In genomic region chr15:95429345-95429744, GRCh38 we compare ENCODE assay signal across 19 cellular contexts.
DNase-seq lines count a peak whose midpoint lies in the region; ATAC-seq and TF ChIP-seq lines count a peak whose summit lies in the region.
"Had no signal": no experiment of that assay in that cellular context is flagged by ENCODE, and none has a peak within 500 bp of the region (broad histone marks: within the 10 kb centered on the region; RNA-seq: fewer than 3 reads in every experiment).

No MANE protein-coding gene starts in this region.

- H3K9ac ChIP-seq in neural progenitor cell: no peak overlapping the region

- H3K4me3 Mint-ChIP-seq in natural killer cell (no peak overlapping the region), immature natural killer cell (peak overlapping the region in 4 of 5 donors; percentile 27 to 55 (median 42)), neural progenitor cell (no peak overlapping the region), mesothelial cell of epicardium (no peak overlapping the region)
- H3K4me3 Mint-ChIP-seq in natural killer cell treated with Interleukin-12 subunit alpha and Interleukin-12 subunit beta and Interleukin-15 and Interleukin-18, amount 100 ng/mL, for 72 hours: no peak overlapping the region

- peaks cover 5% of the 10 kb centered on the region for H3K36me3 ChIP-seq in neural progenitor cell
- H3K36me3 ChIP-seq in testis (ENCODE audit: low read depth, missing control alignments): no peaks in the 10 kb centered on the region

- H3K27ac ChIP-seq in neural progenitor cell (no peak overlapping the region), testis (peak overlapping the region in 1 of 2 donors; percentile 16)
- H3K27ac ChIP-seq: C4-2B, PC-9 had no signal

- peaks cover 19% of the 10 kb centered on the region in 2 donors for H3K4me1 Mint-ChIP-seq in natural killer cell
- H3K4me1 Mint-ChIP-seq in natural killer cell treated with Interleukin-12 subunit alpha and Interleukin-12 subunit beta and Interleukin-15 and Interleukin-18, amount 100 ng/mL, for 72 hours (ENCODE audit: low read depth in 2 of 2): peaks cover 16 to 19% of the 10 kb centered on the region in 2 donors
- H3K4me1 Mint-ChIP-seq in immature natural killer cell: peaks cover 18 to 19% of the 10 kb centered on the region in 2 donors
- H3K4me1 Mint-ChIP-seq in neural progenitor cell: no peaks in the 10 kb centered on the region
- H3K4me1 Mint-ChIP-seq in mesothelial cell of epicardium: no peaks in the 10 kb centered on the region

- DNase-seq in natural killer cell (no peak), immature natural killer cell (peak in 1 of 3 donors; percentile 7), neural progenitor cell (ENCODE audit: low spot score) (no peak), testis (peak; percentile 28), HT-29 (ENCODE audit: low spot score) (no peak), mesothelial cell of epicardium (ENCODE audit: low spot score in 2 of 2, unreplicated experiment in 2 of 2) (no peak), SKM-1 (lab: John Stamatoyannopoulos, UW; ENCODE audit: unreplicated experiment) (no peak)
- no peak for DNase-seq in natural killer cell treated with Interleukin-12 subunit alpha and Interleukin-12 subunit beta and Interleukin-15 and Interleukin-18, amount 100 ng/mL, for 72 hours (ENCODE audit: low spot score)
- DNase-seq: 8988T, DMS153, H7, Kasumi-1, NCI-H1417, NCI-H1930, NCI-H2171 treated with DMSO at 0.1 percent for 48 hours, NCI-H774, PC-9 had no signal

- H3K4me1 ChIP-seq in neural progenitor cell (no peaks in the 10 kb centered on the region), testis (peaks cover 3% of the 10 kb centered on the region)

- no peaks in the 10 kb centered on the region for H4K20me1 ChIP-seq in neural progenitor cell (ENCODE audit: low read depth)

- H3K79me2 ChIP-seq in neural progenitor cell (ENCODE audit: low read depth): no peaks in the 10 kb centered on the region

- intact Hi-C loops in natural killer cell (cut with micrococcal nuclease): no loop called here
- intact Hi-C loops in testis (cut with DNase I; ENCODE audit: low total_unique reads): no loop called here

- H3K27me3 ChIP-seq in neural progenitor cell: no peaks in the 10 kb centered on the region
- H3K27me3 ChIP-seq in testis: no peaks in the 10 kb centered on the region

- H3K9me3 ChIP-seq in neural progenitor cell (ENCODE audit: low read depth) (no peaks in the 10 kb centered on the region), testis (no peaks in the 10 kb centered on the region)

- H3K36me3 Mint-ChIP-seq in natural killer cell (no peaks in the 10 kb centered on the region), immature natural killer cell (peaks cover 0 to 5% (median 3%) of the 10 kb centered on the region in 3 donors), neural progenitor cell (no peaks in the 10 kb centered on the region), mesothelial cell of epicardium (peaks cover 2% of the 10 kb centered on the region)
- peaks cover 5% of the 10 kb centered on the region for H3K36me3 Mint-ChIP-seq in natural killer cell treated with Interleukin-12 subunit alpha and Interleukin-12 subunit beta and Interleukin-15 and Interleukin-18, amount 100 ng/mL, for 72 hours

- no peak overlapping the region for H3K4me2 ChIP-seq in neural progenitor cell
- H3K4me2 ChIP-seq: PC-9 had no signal

- H2AFZ ChIP-seq in neural progenitor cell (replicated peaks): peak overlapping the region; percentile 63
- H2AFZ ChIP-seq: PC-9 had no signal

- peak in 2 of 3 donors; percentile 42 to 74 for ATAC-seq in natural killer cell
- ATAC-seq in natural killer cell treated with Interleukin-12 subunit alpha and Interleukin-12 subunit beta and Interleukin-15 and Interleukin-18, amount 100 ng/mL, for 72 hours: no peak
- ATAC-seq: GM12878 had no signal

- H3K9me3 Mint-ChIP-seq in natural killer cell: peaks cover 0 to 3% of the 10 kb centered on the region in 2 donors
- H3K9me3 Mint-ChIP-seq in natural killer cell treated with Interleukin-12 subunit alpha and Interleukin-12 subunit beta and Interleukin-15 and Interleukin-18, amount 100 ng/mL, for 72 hours: peaks cover 8% of the 10 kb centered on the region
- peaks cover 0 to 6% (median under 1%) of the 10 kb centered on the region in 6 donors for H3K9me3 Mint-ChIP-seq in immature natural killer cell
- peaks cover 4% of the 10 kb centered on the region for H3K9me3 Mint-ChIP-seq in neural progenitor cell
- peaks cover 6% of the 10 kb centered on the region for H3K9me3 Mint-ChIP-seq in mesothelial cell of epicardium

- 77 to 79% methylated on average over 4 of the region's 4 CpGs for WGBS in testis, 2 donors

- no peak for TF ChIP-seq POLR2A in testis (IDR thresholded peaks at IDR 0.05)

- H3K27ac Mint-ChIP-seq in natural killer cell: peak overlapping the region; percentile 35 to 50
- peak overlapping the region in 1 of 2 donors; percentile 16 for H3K27ac Mint-ChIP-seq in natural killer cell treated with Interleukin-12 subunit alpha and Interleukin-12 subunit beta and Interleukin-15 and Interleukin-18, amount 100 ng/mL, for 72 hours
- peak overlapping the region in 5 of 6 donors; percentile 1 to 39 (median 12) for H3K27ac Mint-ChIP-seq in immature natural killer cell
- H3K27ac Mint-ChIP-seq in neural progenitor cell: no peak overlapping the region
- H3K27ac Mint-ChIP-seq in mesothelial cell of epicardium: no peak overlapping the region

- no peaks in the 10 kb centered on the region for H3K27me3 Mint-ChIP-seq in natural killer cell (ENCODE audit: low read depth in 2 of 2)
- H3K27me3 Mint-ChIP-seq in natural killer cell treated with Interleukin-12 subunit alpha and Interleukin-12 subunit beta and Interleukin-15 and Interleukin-18, amount 100 ng/mL, for 72 hours: no peaks in the 10 kb centered on the region
- H3K27me3 Mint-ChIP-seq in immature natural killer cell (ENCODE audit: low read depth in 3 of 3): peaks cover 0 to 1% (median 1%) of the 10 kb centered on the region in 3 donors
- H3K27me3 Mint-ChIP-seq in neural progenitor cell (ENCODE audit: insufficient read depth, low read depth): no peaks in the 10 kb centered on the region
- H3K27me3 Mint-ChIP-seq in mesothelial cell of epicardium (ENCODE audit: low read depth): no peaks in the 10 kb centered on the region

- H3K4me3 ChIP-seq in neural progenitor cell (no peak overlapping the region), testis (no peak overlapping the region)
- H3K4me3 ChIP-seq: GM12878, PC-9 had no signal

- no peak for TF ChIP-seq CTCF in natural killer cell (IDR thresholded peaks at IDR 0.05)
- no peak for TF ChIP-seq CTCF in neural progenitor cell (IDR thresholded peaks at IDR 0.05)
- TF ChIP-seq CTCF in testis (IDR thresholded peaks at IDR 0.05): no peak
- no peak for TF ChIP-seq CTCF in mesothelial cell of epicardium (IDR thresholded peaks at IDR 0.05; ENCODE audit: unreplicated experiment)

- no peaks in the 10 kb centered on the region for H3F3A ChIP-seq in neural progenitor cell (ENCODE audit: low read depth)

Comparison
In these comparisons a context has a peak if more than half of its experiments do, and no peak if none do; other contexts are left out.
1. ATAC-seq: peak in natural killer cell (2 of 3); none in natural killer cell treated with Interleukin-12 subunit alpha and Interleukin-12 subunit beta and Interleukin-15 and Interleukin-18, amount 100 ng/mL, for 72 hours (0 of 2).
2. H3K27ac Mint-ChIP-seq: peak in natural killer cell (2 of 2) and immature natural killer cell (5 of 6); none in neural progenitor cell (single experiment) and mesothelial cell of epicardium (single experiment).
3. H3K4me3 Mint-ChIP-seq: peak in immature natural killer cell (4 of 5); none in natural killer cell (single experiment), natural killer cell treated with Interleukin-12 subunit alpha and Interleukin-12 subunit beta and Interleukin-15 and Interleukin-18, amount 100 ng/mL, for 72 hours (single experiment), neural progenitor cell (single experiment) and mesothelial cell of epicardium (single experiment).